26 cellular contexts compared by ENCODE assay signal in genomic region chr20:23308908-23309307, GRCh38. TPM values are rescaled to one million over a fixed set of nuclear protein-coding genes. Genes with fewer than 3 reads are reported as not detected.
DNase-seq lines count a peak whose midpoint lies in the region; ATAC-seq, FAIRE-seq and TF ChIP-seq lines count a peak whose summit lies in the region.
"Had no signal": no experiment of that assay in that cellular context is flagged by ENCODE, and none has a peak within 500 bp of the region (broad histone marks: within the 10 kb centered on the region; RNA-seq: fewer than 3 reads in every experiment).

No MANE protein-coding gene starts in this region.

- H3K27ac ChIP-seq in K562 (ENCODE audit: extremely low read depth, low read depth, low read length): no peak overlapping the region
- H3K27ac ChIP-seq in sigmoid colon: no peak overlapping the region
- H3K27ac ChIP-seq: 22Rv1, A549, BLaER1 had no signal

- peaks cover 4 to 12% of the 10 kb centered on the region in 2 experiments; a peak in 3 of 5 replicates for H3K4me1 ChIP-seq in K562 (replicated peaks in 1 of 2; ENCODE audit: control insufficient read depth in 2 of 2, insufficient read depth in 2 of 2, low read length in 2 of 2)
- no peaks in the 10 kb centered on the region for H3K4me1 ChIP-seq in sigmoid colon
- H3K4me1 ChIP-seq: A549, BE2C had no signal

- no peak overlapping the region for H3K9ac ChIP-seq in K562 (ENCODE audit: insufficient read depth in 1 of 2, low read depth in 2 of 2, low read length in 2 of 2)
- H3K9ac ChIP-seq: BLaER1 had no signal

- H3K79me2 ChIP-seq in K562 (ENCODE audit: control insufficient read depth, insufficient read depth, low read length): no peaks in the 10 kb centered on the region

- no peak overlapping the region for H2AFZ ChIP-seq in K562 (ENCODE audit: low read depth, low read length)

- no peak for TF ChIP-seq RAD21 in K562 (CRISPR knock-in tag; conservative IDR thresholded peaks at IDR 0.05 in 1 of 2, IDR thresholded peaks at IDR 0.05 in 1 of 2)

- no peaks in the 10 kb centered on the region; the same call in 1 of the 2 replicates for H4K20me1 ChIP-seq in K562 (replicated peaks; ENCODE audit: control insufficient read depth, insufficient read depth, low read length)
- H4K20me1 ChIP-seq: BLaER1 had no signal

- intact Hi-C loops in K562 (cut with micrococcal nuclease) (no loop called here), sigmoid colon (cut with DNase I) (no loop called here)

- TF ChIP-seq EP300 in K562 (IDR thresholded peaks at IDR 0.05; ENCODE audit: low read length) (no peak), sigmoid colon (IDR thresholded peaks at IDR 0.05) (no peak)

- H3K27me3 ChIP-seq in K562 (ENCODE audit: control insufficient read depth in 2 of 2, insufficient read depth in 2 of 2, low read length in 2 of 2): peaks cover 0 to 13% of the 10 kb centered on the region in 2 experiments; a peak in 3 of 5 replicates
- no peaks in the 10 kb centered on the region for H3K27me3 ChIP-seq in sigmoid colon
- H3K27me3 ChIP-seq: BE2C, BLaER1 had no signal

- 0% methylated on average over 3 of the region's 4 CpGs for WGBS in K562 (ENCODE audit: insufficient coverage, low coverage, missing lambda C conversion rate)
- WGBS in sigmoid colon, 2 donors: 61 to 73% methylated on average over 4 of the region's 4 CpGs

- no peak for TF ChIP-seq CTCF in K562 (IDR thresholded peaks at IDR 0.05 in 2 of 3, conservative IDR thresholded peaks at IDR 0.05 in 1 of 3; ENCODE audit: insufficient read depth in 2 of 3, low read depth in 1 of 3, low read length in 3 of 3)
- no peak for TF ChIP-seq CTCF in sigmoid colon (IDR thresholded peaks at IDR 0.05)
- no peak for TF ChIP-seq CTCF in osteocyte (IDR thresholded peaks at IDR 0.05)

- ATAC-seq in K562: no peak
- ATAC-seq: A549, GM12878 had no signal

- POLR2A ChIA-PET in K562 (lab: Yijun Ruan, JAX): interaction anchor here (0.6 to 0.8 kb wide), 2 partner anchors 303 to 1005 kb away, joined by 3 to 4 read pairs; no protein-coding TSS in a partner anchor

- no peaks in the 10 kb centered on the region for H3K4me1 Mint-ChIP-seq in osteocyte (ENCODE audit: unreplicated experiment)
- H3K4me1 Mint-ChIP-seq: CD14-positive monocyte; CD4-positive, alpha-beta memory T cell; CD4-positive, CD25-positive, alpha-beta regulatory T cell; CD8-positive, alpha-beta memory T cell had no signal

- H3K36me3 ChIP-seq in K562 (ENCODE audit: control insufficient read depth, insufficient read depth, low read length) (no peaks in the 10 kb centered on the region), sigmoid colon (no peaks in the 10 kb centered on the region)
- H3K36me3 ChIP-seq: BE2C, BLaER1 had no signal

- no peaks in the 10 kb centered on the region for H3K9me3 ChIP-seq in K562 (replicated peaks; ENCODE audit: control insufficient read depth, insufficient read depth, low read depth, low read length)
- H3K9me3 ChIP-seq in sigmoid colon: no peaks in the 10 kb centered on the region
- H3K9me3 ChIP-seq: A549, BE2C, BLaER1 had no signal

- TF ChIP-seq POLR2A in K562 (conservative IDR thresholded peaks at IDR 0.05) (no peak), sigmoid colon (IDR thresholded peaks at IDR 0.05) (no peak)

- no peaks in the 10 kb centered on the region for H3K36me3 Mint-ChIP-seq in osteocyte (ENCODE audit: unreplicated experiment)
- H3K36me3 Mint-ChIP-seq: CD14-positive monocyte; CD4-positive, alpha-beta memory T cell; CD4-positive, CD25-positive, alpha-beta regulatory T cell had no signal

- H3K4me3 ChIP-seq in K562: no peak overlapping the region
- no peak overlapping the region for H3K4me3 ChIP-seq in sigmoid colon
- H3K4me3 ChIP-seq: A549, BLaER1, GM12878 had no signal

- CTCF ChIA-PET in K562 (lab: Yijun Ruan, JAX; ENCODE audit: low intra/inter-chr PET ratio): no interaction called here

- in situ Hi-C loops in K562 (cut with MboI): no loop called here

- BruUV-seq in K562 (replicated peaks; lab: Mats Ljungman, UMichigan): no TSS peak

- H3K27ac Mint-ChIP-seq in osteocyte (ENCODE audit: unreplicated experiment): no peak overlapping the region
- H3K27ac Mint-ChIP-seq: CD14-positive monocyte; CD4-positive, alpha-beta memory T cell; CD4-positive, CD25-positive, alpha-beta regulatory T cell; CD8-positive, alpha-beta memory T cell had no signal

- peaks cover 8% of the 10 kb centered on the region for H3K27me3 Mint-ChIP-seq in osteocyte (ENCODE audit: unreplicated experiment)

- no peak overlapping the region for H3K4me3 Mint-ChIP-seq in osteocyte (ENCODE audit: unreplicated experiment)
- H3K4me3 Mint-ChIP-seq: CD14-positive monocyte; CD4-positive, alpha-beta memory T cell; CD4-positive, CD25-positive, alpha-beta regulatory T cell; CD8-positive, alpha-beta memory T cell had no signal

- no peaks in the 10 kb centered on the region for H3K9me3 Mint-ChIP-seq in osteocyte (ENCODE audit: unreplicated experiment)

- peak; percentile 55 for DNase-seq in activated effector memory CD4-positive, alpha-beta T cell treated with anti-CD3 and anti-CD28 coated beads, Interleukin-2, amount 50 U/mL, for 16 hours
- DNase-seq in activated effector memory CD4-positive, alpha-beta T cell treated with Interleukin-2 at 50 U/mL for 16 hours: no peak
- DNase-seq in K562 (ENCODE audit: extremely low read depth in 1 of 4, low spot score in 3 of 4) (no peak), sigmoid colon (peak; percentile 35), osteocyte (ENCODE audit: extremely low spot score, unreplicated experiment) (no peak), AG20443 (ENCODE audit: low spot score) (no peak)
- DNase-seq: BE2C; C1 segment of cervical spinal cord; CD4-positive, alpha-beta memory T cell; CD4-positive, CD25-positive, alpha-beta regulatory T cell; CD8-positive, alpha-beta memory T cell; COR-L47; DMS 273 treated with DMSO at 0.1 percent for 48 hours; DMS153; DMS53; DMS79; DND-41; EL; GDM1 had no signal

- FAIRE-seq in K562 (lab: Jason Lieb, UNC): no peak
- FAIRE-seq: A549, GM12878, GM12892, GM18507 had no signal

- H3K4me2 ChIP-seq in K562 (ENCODE audit: insufficient read depth, low read length): no peak overlapping the region
- H3K4me2 ChIP-seq: A549, BLaER1 had no signal

- H3K9me1 ChIP-seq in K562 (ENCODE audit: control insufficient read depth, insufficient read depth, low read length): no peaks in the 10 kb centered on the region

TF ChIP-seq in K562, 482 proteins besides CTCF, POLR2A, EP300 and RAD21:
- TF ChIP-seq ZNF263 (CRISPR knock-in tag; IDR thresholded peaks at IDR 0.05; ENCODE audit: borderline replicate concordance) (peak; percentile 65; the same call in 1 of the 2 replicates), CREBBP (IDR thresholded peaks at IDR 0.05; ENCODE audit: low read depth, low read length) (no peak), XRCC3 (IDR thresholded peaks at IDR 0.05) (no peak), DACH1 (IDR thresholded peaks at IDR 0.05; ENCODE audit: partially characterized antibody) (no peak), ZNF384 (IDR thresholded peaks at IDR 0.05; ENCODE audit: low read depth, low read length) (no peak)

RNA-seq across cellular contexts. Expression of gene NXT1, which starts 41.7 kb away (rescaled TPM):
- 6.8 and 14.9 TPM in 2 replicates for total RNA-seq in K562 (2011; cell fraction: chromatin; rRNA removed; ENCODE audit: low replicate concordance)
- 15.7 and 16.8 TPM in 2 replicates for total RNA-seq in K562 (2011; cell fraction: nucleolus; rRNA removed)
- 10.8 and 11.6 TPM in 2 replicates for total RNA-seq in K562 (2011; cell fraction: nucleoplasm; rRNA removed)
- total RNA-seq in K562 (2014; rRNA removed) (50.4 and 50.9 TPM in 2 replicates), K562 (2014; rRNA removed; fragmentation: Illumina TruSeq; extraction: Trizol) (27.5 and 31.9 TPM in 2 replicates), K562 (2015; rRNA removed; fragmentation: Illumina TruSeq; extraction: Trizol) (35.0 and 35.7 TPM in 2 replicates), K562 (2021) (30.3 and 35.7 TPM in 2 replicates), sigmoid colon (10 to 100 TPM; 19.9 to 57.6 (median 29.3) TPM), osteocyte (12.4 and 14.0 TPM in 2 replicates)
- polyA plus RNA-seq in K562 (2011; rRNA removed) (31.7 and 37.7 TPM in 2 replicates), K562 (2014; fragmentation: Illumina TruSeq; extraction: Trizol) (35.6 and 36.1 TPM in 2 replicates), K562 (2014; fragmentation: Nextera tagmentation; extraction: Ambion mirVana) (1 to 10 TPM; 7.7 to 8.9 TPM), K562 (2014; rRNA removed) (37.5 and 46.5 TPM in 2 replicates), sigmoid colon (10 to 100 TPM in 2 of 3 donors, 1 to 10 TPM in 1; 8.1 to 22.3 (median 10.8) TPM)
- 40.1 and 55.8 TPM in 2 replicates for polyA plus RNA-seq in K562 (2011; cell fraction: cytosol; rRNA removed)
- 21.6 and 23.4 TPM in 2 replicates for polyA plus RNA-seq in K562 (2011; cell fraction: nucleus; rRNA removed)
- polyA plus RNA-seq in K562 (2012): 22.6 and 23.8 TPM in 2 replicates
- polyA minus RNA-seq in K562 (2011; rRNA and poly(A)+ RNA removed): 15.8 and 20.0 TPM in 2 replicates
- polyA minus RNA-seq in K562 (2011; cell fraction: cytosol; rRNA and poly(A)+ RNA removed): 9.6 and 12.7 TPM in 2 replicates
- polyA minus RNA-seq in K562 (2011; cell fraction: nucleus; rRNA and poly(A)+ RNA removed): 5.7 and 6.7 TPM in 2 replicates

RNA-seq across cellular contexts. Expression of gene GZF1, which starts 53.1 kb away (rescaled TPM):
- 25.2 and 30.4 TPM in 2 replicates for total RNA-seq in K562 (2011; cell fraction: chromatin; rRNA removed; ENCODE audit: low replicate concordance)
- 20.7 and 30.9 TPM in 2 replicates for total RNA-seq in K562 (2011; cell fraction: nucleolus; rRNA removed)
- 17.2 and 29.5 TPM in 2 replicates for total RNA-seq in K562 (2011; cell fraction: nucleoplasm; rRNA removed)
- total RNA-seq in K562 (2014; rRNA removed) (7.0 and 9.6 TPM in 2 replicates), K562 (2014; rRNA removed; fragmentation: Illumina TruSeq; extraction: Trizol) (6.5 and 6.9 TPM in 2 replicates), K562 (2015; rRNA removed; fragmentation: Illumina TruSeq; extraction: Trizol) (6.1 and 7.9 TPM in 2 replicates), K562 (2021) (8.6 and 10.2 TPM in 2 replicates), sigmoid colon (10 to 100 TPM; 13.0 to 17.5 (median 17.1) TPM), osteocyte (14.4 and 16.8 TPM in 2 replicates)
- polyA plus RNA-seq in K562 (2011; rRNA removed) (15.7 and 21.9 TPM in 2 replicates), K562 (2014; fragmentation: Illumina TruSeq; extraction: Trizol) (7.4 and 9.7 TPM in 2 replicates), K562 (2014; fragmentation: Nextera tagmentation; extraction: Ambion mirVana) (1 to 10 TPM; 1.2 to 1.8 TPM), K562 (2014; rRNA removed) (9.5 and 11.9 TPM in 2 replicates), sigmoid colon (1 to 10 TPM; 2.4 to 6.0 (median 4.9) TPM)
- polyA plus RNA-seq in K562 (2011; cell fraction: cytosol; rRNA removed): 14.1 and 19.4 TPM in 2 replicates
- polyA plus RNA-seq in K562 (2011; cell fraction: nucleus; rRNA removed): 36.9 and 43.8 TPM in 2 replicates
- polyA plus RNA-seq in K562 (2012): 6.2 and 9.0 TPM in 2 replicates
- polyA minus RNA-seq in K562 (2011; rRNA and poly(A)+ RNA removed): 21.8 and 24.4 TPM in 2 replicates
- 6.7 and 30.8 TPM in 2 replicates for polyA minus RNA-seq in K562 (2011; cell fraction: cytosol; rRNA and poly(A)+ RNA removed)
- 27.7 and 41.8 TPM in 2 replicates for polyA minus RNA-seq in K562 (2011; cell fraction: nucleus; rRNA and poly(A)+ RNA removed)

Comparison
In these comparisons a context has a peak if more than half of its experiments do, and no peak if none do; other contexts are left out.
1. DNase-seq: peak in activated effector memory CD4-positive, alpha-beta T cell treated with anti-CD3 and anti-CD28 coated beads, Interleukin-2, amount 50 U/mL, for 16 hours (single experiment) and sigmoid colon (single experiment); none in activated effector memory CD4-positive, alpha-beta T cell treated with Interleukin-2 at 50 U/mL for 16 hours (single experiment), K562 (0 of 4), osteocyte (single experiment) and AG20443 (single experiment).